ENCODE assay signal across 22 cellular contexts in genomic region chr14:53783256-53783655, GRCh38.
A peak's percentile ranks its signal among the peaks of the same experiment; 100 is the strongest.
DNase-seq lines count a peak whose midpoint lies in the region; ATAC-seq and FAIRE-seq lines count a peak whose summit lies in the region.
"Had no signal": no experiment of that assay in that cellular context is flagged by ENCODE, and none has a peak within 500 bp of the region (broad histone marks: within the 10 kb centered on the region; RNA-seq: fewer than 3 reads in every experiment).

No MANE protein-coding gene starts in this region.

- H3K36me3 Mint-ChIP-seq in activated CD8-positive, alpha-beta T cell treated with anti-CD3 and anti-CD28 coated beads, Interleukin-2, amount 10 ng/mL, durations not matched to agents 7 days and 5 days (ENCODE audit: low read depth), result no peaks in the 10 kb centered on the region
- H3K36me3 Mint-ChIP-seq: CD8-positive, alpha-beta T cell had no signal

- H3K27ac Mint-ChIP-seq in activated CD8-positive, alpha-beta T cell treated with anti-CD3 and anti-CD28 coated beads, Interleukin-2, amount 10 ng/mL, durations not matched to agents 7 days and 5 days, result no peak overlapping the region
- H3K27ac Mint-ChIP-seq: B cell; CD4-positive, alpha-beta T cell; CD8-positive, alpha-beta T cell had no signal

- DNase-seq in HTR-8/SVneo (ENCODE audit: insufficient read length, low spot score) (no peak), cerebellar cortex (ENCODE audit: low spot score) (peak; percentile 74), cerebellum (ENCODE audit: low spot score) (peak; percentile 51), NAMALWA (ENCODE audit: low spot score) (no peak)
- no peak for DNase-seq in activated CD4-positive, alpha-beta T cell treated with anti-CD3 and anti-CD28 coated beads for 48 hours
- no peak for DNase-seq in activated CD8-positive, alpha-beta T cell treated with anti-CD3 and anti-CD28 coated beads, Interleukin-2, amount 10 ng/mL, durations not matched to agents 7 days and 5 days
- DNase-seq: 8988T; ACHN; AML-193; Caco-2; Calu3; CD4-positive, alpha-beta T cell; CD8-positive, alpha-beta T cell; DMS79 treated with DMSO at 0.1 percent for 48 hours; GDM1 had no signal

- H3K4me3 Mint-ChIP-seq in activated CD8-positive, alpha-beta T cell treated with anti-CD3 and anti-CD28 coated beads, Interleukin-2, amount 10 ng/mL, durations not matched to agents 7 days and 5 days, result no peak overlapping the region
- H3K4me3 Mint-ChIP-seq: B cell; CD4-positive, alpha-beta T cell; CD8-positive, alpha-beta T cell had no signal

- H3K9me3 Mint-ChIP-seq in activated CD8-positive, alpha-beta T cell treated with anti-CD3 and anti-CD28 coated beads, Interleukin-2, amount 10 ng/mL, durations not matched to agents 7 days and 5 days (ENCODE audit: insufficient read depth), result no peaks in the 10 kb centered on the region

- no peak for ATAC-seq in activated CD8-positive, alpha-beta T cell treated with anti-CD3 and anti-CD28 coated beads, Interleukin-2, amount 10 ng/mL, durations not matched to agents 7 days and 5 days
- no peak for ATAC-seq in GM18502 (IDR thresholded peaks at IDR 0.05; ENCODE audit: poor library complexity, unreplicated experiment)
- ATAC-seq: CD8-positive, alpha-beta T cell; GM12878 had no signal

- FAIRE-seq in HTR-8/SVneo (lab: Jason Lieb, UNC), result peak; percentile 66
- FAIRE-seq: A204.1, D721Med, GM12878, GM12892, GM19239 had no signal

- CTCF ChIA-PET in activated CD8-positive, alpha-beta T cell treated with anti-CD3 and anti-CD28 coated beads, Interleukin-2, amount 10 ng/mL, durations not matched to agents 7 days and 5 days (lab: Charles Lee), result no interaction called here

- H3K4me1 Mint-ChIP-seq in activated CD8-positive, alpha-beta T cell treated with anti-CD3 and anti-CD28 coated beads, Interleukin-2, amount 10 ng/mL, durations not matched to agents 7 days and 5 days (ENCODE audit: low read depth), result no peaks in the 10 kb centered on the region
- H3K4me1 Mint-ChIP-seq: B cell had no signal

- H3K27me3 Mint-ChIP-seq in activated CD8-positive, alpha-beta T cell treated with anti-CD3 and anti-CD28 coated beads, Interleukin-2, amount 10 ng/mL, durations not matched to agents 7 days and 5 days (ENCODE audit: low read depth), result no peaks in the 10 kb centered on the region
- H3K27me3 Mint-ChIP-seq: CD4-positive, alpha-beta T cell had no signal

- POLR2A ChIA-PET in activated CD8-positive, alpha-beta T cell treated with anti-CD3 and anti-CD28 coated beads, Interleukin-2, amount 10 ng/mL, durations not matched to agents 7 days and 5 days (lab: Charles Lee), result no interaction called here

Comparison
In these comparisons a context has a peak if more than half of its experiments do, and no peak if none do; other contexts are left out.
1. DNase-seq: peak in cerebellar cortex (single experiment) and cerebellum (single experiment); none in HTR-8/SVneo (single experiment), activated CD4-positive, alpha-beta T cell treated with anti-CD3 and anti-CD28 coated beads for 48 hours (single experiment), NAMALWA (single experiment) and activated CD8-positive, alpha-beta T cell treated with anti-CD3 and anti-CD28 coated beads, Interleukin-2, amount 10 ng/mL, durations not matched to agents 7 days and 5 days (single experiment).